ENCODE assay signal across 7 cellular contexts in the genomic region with DNA sequence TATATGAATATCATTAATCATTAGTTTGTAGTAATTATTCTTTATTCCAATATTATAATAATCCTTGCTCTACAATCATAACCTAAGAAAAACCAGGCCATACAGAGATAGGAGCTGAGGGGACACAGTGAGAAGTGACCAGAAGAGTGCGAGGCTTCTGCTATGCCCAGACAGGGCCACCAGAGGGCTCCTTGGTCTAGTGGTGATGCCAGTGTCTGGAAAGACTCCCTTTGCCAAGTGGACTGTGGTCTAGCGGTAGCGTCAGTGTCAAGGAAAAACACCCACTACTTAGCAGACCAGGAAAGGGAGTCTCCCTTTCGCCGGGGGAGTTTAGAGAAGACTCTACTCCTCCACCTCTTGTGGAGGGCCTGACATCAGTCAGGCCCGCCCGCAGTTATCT. TPM values are rescaled to one million over a fixed set of nuclear protein-coding genes. Genes with fewer than 3 reads are reported as not detected.
DNase-seq lines count a peak whose midpoint lies in the region; ATAC-seq lines count a peak whose summit lies in the region.
"Not testable (repeated sequence)": the region's sequence is repeated elsewhere in the genome, so short reads cannot be mapped to it uniquely, and the experiment has no call there.

No MANE protein-coding gene starts in this region.

- H3K4me3 ChIP-seq in MG63, result not testable (repeated sequence)

- not testable (repeated sequence) for H3K9me3 ChIP-seq in MG63

- H3K4me3 Mint-ChIP-seq in central memory CD8-positive, alpha-beta T cell, result not testable (repeated sequence)

- not testable (repeated sequence) for H3K27me3 Mint-ChIP-seq in central memory CD8-positive, alpha-beta T cell

- H3K4me1 Mint-ChIP-seq in central memory CD8-positive, alpha-beta T cell, result peaks cover 26% of the 10 kb centered on the region

- DNase-seq in ELR (ENCODE audit: low read depth) (peak; percentile 37), MG63 (peak; percentile 4), T-helper 1 cell (peak in 3 of 5 donors; percentile 6 to 20 (median 16)), activated T-cell treated with anti-CD3 and anti-CD28 coated beads for 48 hours (ENCODE audit: low read depth) (peak; percentile 38), iPS-NIHi11 (ENCODE audit: low spot score) (peak; percentile 21)
- DNase-seq in central memory CD8-positive, alpha-beta T cell (ENCODE audit: low spot score in 2 of 2), result not testable (repeated sequence)
- DNase-seq in stimulated activated CD4-positive, alpha-beta T cell treated with anti-CD3 and anti-CD28 coated beads, Interleukin-15, amount 100 ng/mL, for 24 hours, result peak; percentile 66

- H3K36me3 ChIP-seq in MG63, result not testable (repeated sequence)

- H3K27me3 ChIP-seq in MG63, result not testable (repeated sequence)

- H3K27ac Mint-ChIP-seq in central memory CD8-positive, alpha-beta T cell (ENCODE audit: low read depth), result peak overlapping the region; percentile 61

- peaks cover 14% of the 10 kb centered on the region for H3K36me3 Mint-ChIP-seq in central memory CD8-positive, alpha-beta T cell (ENCODE audit: insufficient read depth)

- not testable (repeated sequence) for H3K9me3 Mint-ChIP-seq in central memory CD8-positive, alpha-beta T cell

- not testable (repeated sequence) for ATAC-seq in central memory CD8-positive, alpha-beta T cell (replicated peaks; ENCODE audit: extremely low read depth, poor library complexity, severe bottlenecking)

RNA-seq across cellular contexts. Expression of gene MRPL17, which starts 28.4 kb away (rescaled TPM):
- total RNA-seq in MG63 (2014; rRNA removed; shearing (Covaris generic); ENCODE audit: low replicate concordance), result 77.2 and 1,705 TPM in 2 replicates

RNA-seq across cellular contexts. Expression of gene DCHS1, which starts 55.9 kb away (rescaled TPM):
- total RNA-seq in MG63 (2014; rRNA removed; shearing (Covaris generic); ENCODE audit: low replicate concordance), result 4.3 and 5.4 TPM in 2 replicates
